Comparison of ENCODE assay signal across 8 cellular contexts in genomic region chr16:2467301-2468141, GRCh38. TPM values are rescaled to one million over a fixed set of nuclear protein-coding genes. Genes with fewer than 3 reads are reported as not detected.
A peak's percentile ranks its signal among the peaks of the same experiment; 100 is the strongest.
DNase-seq lines count a peak whose midpoint lies in the region; FAIRE-seq and TF ChIP-seq lines count a peak whose summit lies in the region.

No MANE protein-coding gene starts in this region.

- H3K4me3 Mint-ChIP-seq in brain, result peak overlapping the region in 4 of 5 experiments; percentile 22 to 51 (median 38)

- peak overlapping the region; percentile 43 for H3K4me3 ChIP-seq in iPS-18a (ENCODE audit: low read length)
- H3K4me3 ChIP-seq in skeletal muscle tissue (ENCODE audit: low read length in 3 of 3), result peak overlapping the region in 2 of 3 donors; percentile 60 to 67

- H3K27me3 ChIP-seq in iPS-18a (ENCODE audit: control insufficient read depth, insufficient read depth, low read length), result peaks cover 44% of the 10 kb centered on the region
- H3K27me3 ChIP-seq in skeletal muscle tissue (ENCODE audit: control insufficient read depth in 3 of 3, insufficient read depth in 3 of 3, low read length in 3 of 3), result peaks cover 14 to 34% (median 25%) of the 10 kb centered on the region in 3 donors

- peak in 1 of 2 experiments; percentile 18 for TF ChIP-seq CTCF in brain (conservative IDR thresholded peaks at IDR 0.05)

- H3K9ac ChIP-seq in iPS-18a (ENCODE audit: low read length) (peak overlapping the region; percentile 46), skeletal muscle tissue (ENCODE audit: low read depth in 1 of 3, low read length in 3 of 3) (peak overlapping the region; percentile 45 to 74 (median 61))

- H3K4me1 Mint-ChIP-seq in brain, result peaks cover 25% of the 10 kb centered on the region

- FAIRE-seq in H54 (lab: Jason Lieb, UNC), result no peak

- H3K9me3 Mint-ChIP-seq in brain, result no peaks in the 10 kb centered on the region

- H3K36me3 ChIP-seq in iPS-18a (ENCODE audit: control insufficient read depth, low read depth, low read length) (peaks cover 3% of the 10 kb centered on the region), skeletal muscle tissue (ENCODE audit: control insufficient read depth in 3 of 3, insufficient read depth in 3 of 3, low read length in 3 of 3) (no peaks in the 10 kb centered on the region)

- H3K9me3 ChIP-seq in iPS-18a (ENCODE audit: control insufficient read depth, low read depth, low read length) (no peaks in the 10 kb centered on the region), skeletal muscle tissue (ENCODE audit: control insufficient read depth in 3 of 3, low read length in 3 of 3) (no peaks in the 10 kb centered on the region)

- H3K27ac Mint-ChIP-seq in brain, result peak overlapping the region in 4 of 5 experiments; percentile 62 to 76 (median 72)

- no peak overlapping the region for H3K27ac ChIP-seq in iPS-18a (ENCODE audit: low read length)
- no peak overlapping the region for H3K27ac ChIP-seq in skeletal muscle tissue (ENCODE audit: low read depth, low read length)

- H3K4me1 ChIP-seq in iPS-18a (ENCODE audit: control insufficient read depth, low read depth, low read length) (peaks cover 9% of the 10 kb centered on the region), skeletal muscle tissue (ENCODE audit: control insufficient read depth in 3 of 3, insufficient read depth in 3 of 3, low read length in 3 of 3) (peaks cover 20 to 46% (median 38%) of the 10 kb centered on the region in 3 donors)

- H3K36me3 Mint-ChIP-seq in brain, result no peaks in the 10 kb centered on the region

- DNase-seq in CD1c-positive myeloid dendritic cell (ENCODE audit: extremely low spot score) (peak; percentile 58), H54 (ENCODE audit: insufficient read length, low spot score) (peak; percentile 98), NCI-H524 treated with DMSO at 0.1 percent for 48 hours (lab: John Stamatoyannopoulos, UW) (peak; percentile 69)
- no peak for DNase-seq in activated CD4-positive, CD25-positive, alpha-beta regulatory T cell (lab: John Stamatoyannopoulos, UW)
- no peak for DNase-seq in effector CD4-positive, alpha-beta T cell

- H3K27me3 Mint-ChIP-seq in brain, result peaks cover 3% of the 10 kb centered on the region

- TF ChIP-seq POLR2A in H54 (IDR thresholded peaks at IDR 0.05; ENCODE audit: low read depth, low read length), result peak; percentile 55

RNA-seq across cellular contexts. Expression of gene NTN3, which starts 3.6 kb away (rescaled TPM):
- 0.58 TPM for polyA plus RNA-seq in brain (ENCODE audit: insufficient read depth, low read depth, low replicate concordance)
- 5.2 TPM for total RNA-seq in skeletal muscle tissue

RNA-seq across cellular contexts. Expression of gene TBC1D24, which starts 7.4 kb away (rescaled TPM):
- polyA plus RNA-seq in brain (ENCODE audit: insufficient read depth, low read depth, low replicate concordance), result 23.3 TPM
- total RNA-seq in skeletal muscle tissue, result 7.8 TPM

RNA-seq across cellular contexts. Expression of gene TEDC2, which starts 7.6 kb away (rescaled TPM):
- 20.4 TPM for polyA plus RNA-seq in brain (ENCODE audit: insufficient read depth, low read depth, low replicate concordance)
- total RNA-seq in skeletal muscle tissue, result 2.6 TPM

RNA-seq across cellular contexts. Expression of gene CCNF, which starts 38.3 kb away (rescaled TPM):
- polyA plus RNA-seq in brain (ENCODE audit: insufficient read depth, low read depth, low replicate concordance), result 17.3 TPM
- total RNA-seq in skeletal muscle tissue, result 6.8 TPM

RNA-seq across cellular contexts. Expression of gene ATP6V0C, which starts 46.2 kb away (rescaled TPM):
- polyA plus RNA-seq in brain (ENCODE audit: insufficient read depth, low read depth, low replicate concordance), result 403 TPM
- total RNA-seq in skeletal muscle tissue, result 12.0 TPM

Comparison
In these comparisons a context has a peak if more than half of its experiments do, and no peak if none do; other contexts are left out.
1. DNase-seq: peak in CD1c-positive myeloid dendritic cell (single experiment), H54 (single experiment) and NCI-H524 treated with DMSO at 0.1 percent for 48 hours (single experiment); none in activated CD4-positive, CD25-positive, alpha-beta regulatory T cell (0 of 4) and effector CD4-positive, alpha-beta T cell (single experiment).